8 cellular contexts compared by ENCODE assay signal in genomic region chr13:46666727-46667456, GRCh38.
DNase-seq lines count a peak whose midpoint lies in the region; FAIRE-seq and TF ChIP-seq lines count a peak whose summit lies in the region.
"Had no signal": no experiment of that assay in that cellular context is flagged by ENCODE, and none has a peak within 500 bp of the region (broad histone marks: within the 10 kb centered on the region; RNA-seq: fewer than 3 reads in every experiment).

No MANE protein-coding gene starts in this region.

- H3K27me3 ChIP-seq in esophagus squamous epithelium (no peaks in the 10 kb centered on the region), small intestine (ENCODE audit: control insufficient read depth in 2 of 2, insufficient read depth in 2 of 2, low read length in 2 of 2) (no peaks in the 10 kb centered on the region)

- DNase-seq in GM12891 (ENCODE audit: insufficient read length, low spot score) (no peak), NCI-H2081 treated with DMSO at 0.1 percent for 48 hours (lab: John Stamatoyannopoulos, UW) (peak; percentile 37), esophagus squamous epithelium (lab: John Stamatoyannopoulos, UW) (no peak), small intestine (no peak), ureter (ENCODE audit: low spot score) (no peak), coronary artery (ENCODE audit: low spot score) (no peak), NCI-H1930 (lab: John Stamatoyannopoulos, UW) (no peak)

- H3K9me3 ChIP-seq in esophagus squamous epithelium (no peaks in the 10 kb centered on the region), small intestine (ENCODE audit: control insufficient read depth, low read depth) (no peaks in the 10 kb centered on the region)

- H3K4me1 ChIP-seq in esophagus squamous epithelium (peaks cover 0 to 69% (median 19%) of the 10 kb centered on the region in 3 donors), small intestine (ENCODE audit: control insufficient read depth in 2 of 2, insufficient read depth in 1 of 2, low read depth in 1 of 2, low read length in 1 of 2) (peaks cover 12 to 21% of the 10 kb centered on the region in 2 donors)

- TF ChIP-seq CTCF in esophagus squamous epithelium (IDR thresholded peaks at IDR 0.05) = no peak
- no peak for TF ChIP-seq CTCF in coronary artery (IDR thresholded peaks at IDR 0.05)

- TF ChIP-seq POLR2A in GM12891 (IDR thresholded peaks at IDR 0.05; ENCODE audit: low read depth, low read length) (no peak), esophagus squamous epithelium (IDR thresholded peaks at IDR 0.05) (no peak)

- FAIRE-seq in GM12891 (lab: Jason Lieb, UNC) (peak; percentile 47), small intestine (lab: Jason Lieb, UNC) (no peak)

- intact Hi-C loops in esophagus squamous epithelium (cut with DNase I) = no loop called here

- H3K4me3 ChIP-seq in esophagus squamous epithelium = no peak overlapping the region
- no peak overlapping the region for H3K4me3 ChIP-seq in small intestine (ENCODE audit: low read depth in 1 of 2, low read length in 2 of 2)
- no peak overlapping the region for H3K4me3 ChIP-seq in coronary artery

- H3K27ac ChIP-seq in esophagus squamous epithelium (peak overlapping the region in 3 of 4 donors; percentile 49 to 71 (median 64)), small intestine (ENCODE audit: low read depth in 1 of 2, low read length in 1 of 2) (peak overlapping the region; percentile 60 to 86), coronary artery (peak overlapping the region in 1 of 2 donors; percentile 64)
- H3K27ac ChIP-seq: HL-60 had no signal

- 69 to 74% methylated on average over 3 of the region's 3 CpGs for WGBS in esophagus squamous epithelium, 2 donors
- 53 to 62% (median 56%) methylated on average over 3 of the region's 3 CpGs for WGBS in small intestine, 3 donors

- H3K36me3 ChIP-seq in esophagus squamous epithelium (no peaks in the 10 kb centered on the region), small intestine (ENCODE audit: control insufficient read depth in 2 of 2, insufficient read depth in 2 of 2, low read length in 2 of 2) (no peaks in the 10 kb centered on the region)

TF ChIP-seq in GM12891, 5 proteins besides CTCF, POLR2A, EP300 and RAD21:
- TF ChIP-seq PAX5 (IDR thresholded peaks at IDR 0.05; ENCODE audit: insufficient read depth, low read length, severe bottlenecking) (no peak), POLR2AphosphoS5 (IDR thresholded peaks at IDR 0.05; ENCODE audit: low read depth, low read length) (no peak), SPI1 (IDR thresholded peaks at IDR 0.05; ENCODE audit: low read depth, low read length) (no peak), POU2F2 (IDR thresholded peaks at IDR 0.05; ENCODE audit: low read depth, low read length) (no peak), TAF1 (IDR thresholded peaks at IDR 0.05; ENCODE audit: low read depth, low read length) (no peak)
